ENCODE assay signal across 22 cellular contexts in the genomic region with DNA sequence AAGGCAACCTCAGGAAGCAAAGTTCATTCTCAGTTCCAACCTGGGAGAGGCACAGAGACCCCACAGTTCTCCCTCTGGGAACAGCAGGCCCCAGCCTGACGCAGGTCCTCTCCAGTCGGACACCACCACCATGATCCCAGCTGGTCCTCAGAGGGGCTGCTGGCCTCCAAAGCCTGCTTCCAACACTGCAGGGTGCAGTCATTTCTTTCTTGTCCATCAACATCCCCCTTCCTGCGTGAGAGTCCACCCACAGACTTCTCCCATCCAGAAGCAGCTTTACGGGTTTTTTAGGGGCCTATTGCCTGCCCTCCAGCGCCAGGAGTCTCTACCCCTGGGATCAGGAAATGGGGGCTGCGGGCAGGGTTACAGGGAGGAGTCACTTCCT. TPM values are rescaled to one million over a fixed set of nuclear protein-coding genes. Genes with fewer than 3 reads are reported as not detected.
DNase-seq lines count a peak whose midpoint lies in the region; ATAC-seq, FAIRE-seq and TF ChIP-seq lines count a peak whose summit lies in the region.
"Had no signal": no experiment of that assay in that cellular context is flagged by ENCODE, and none has a peak within 500 bp of the region (broad histone marks: within the 10 kb centered on the region; RNA-seq: fewer than 3 reads in every experiment).

No MANE protein-coding gene starts in this region.

- H3K4ac ChIP-seq in H1 (replicated peaks; ENCODE audit: insufficient read length, low read depth, low read length) = no peak overlapping the region

- H2BK15ac ChIP-seq in H1 (ENCODE audit: low read length) = peak overlapping the region; percentile 96

- H3K27ac ChIP-seq in DND-41 (ENCODE audit: low read length) (peak overlapping the region; percentile 89), KOPT-K1 (ENCODE audit: low read depth, low read length, poor library complexity, severe bottlenecking) (peak overlapping the region; percentile 10), H1 (ENCODE audit: low read depth, low read length) (no peak overlapping the region)

- H3K27me3 ChIP-seq in DND-41 (ENCODE audit: insufficient read depth, low read length, poor library complexity) (no peaks in the 10 kb centered on the region), H1 (replicated peaks in 1 of 4; ENCODE audit: control insufficient read depth in 3 of 4, extremely low read depth in 1 of 4, insufficient read depth in 3 of 4, low read length in 3 of 4) (no peaks in the 10 kb centered on the region)

- H4K20me1 ChIP-seq in DND-41 (ENCODE audit: insufficient read depth, low read length) (no peaks in the 10 kb centered on the region), H1 (replicated peaks in 1 of 2; ENCODE audit: control insufficient read depth in 1 of 2, insufficient read depth in 2 of 2, low read length in 2 of 2) (no peaks in the 10 kb centered on the region)

- CTCF ChIA-PET in H1 (lab: Charles Lee; ENCODE audit: partially characterized antibody) = interaction anchor here (0.6 to 2.3 kb wide), 6 partner anchors 34 to 156 kb away, joined by 3 to 6 read pairs (median 4); no protein-coding TSS in a partner anchor

- no peaks in the 10 kb centered on the region for H3K9me3 ChIP-seq in DND-41 (ENCODE audit: insufficient read depth, low read length, severe bottlenecking)
- H3K9me3 ChIP-seq in KOPT-K1 (ENCODE audit: insufficient read depth, low read length, poor library complexity, severe bottlenecking) = no peaks in the 10 kb centered on the region
- no peaks in the 10 kb centered on the region for H3K9me3 ChIP-seq in H1 (ENCODE audit: insufficient read depth in 2 of 2, low read depth in 1 of 2, low read length in 1 of 2)

- peak overlapping the region; percentile 67 for H3K27ac Mint-ChIP-seq in stimulated activated effector memory CD8-positive, alpha-beta T cell treated with anti-CD3 and anti-CD28 coated beads, Interleukin-12 subunit alpha, Interleukin-12 subunit beta, amount 100 ng/mL, for 72 hours

- H2BK20ac ChIP-seq in H1 (ENCODE audit: low read length) = 0 out of 2 replicates have a peak overlapping the region, but pooled peaks have one; percentile 77

- no peaks in the 10 kb centered on the region; the same call in 1 of the 2 replicates for H3K79me1 ChIP-seq in H1 (ENCODE audit: low read depth, low read length)

- H2BK12ac ChIP-seq in H1 (ENCODE audit: low read depth, low read length) = peak overlapping the region; percentile 92; the same call in 1 of the 2 replicates

- H3K4me1 Mint-ChIP-seq in stimulated activated effector memory CD8-positive, alpha-beta T cell treated with anti-CD3 and anti-CD28 coated beads, Interleukin-12 subunit alpha, Interleukin-12 subunit beta, amount 100 ng/mL, for 72 hours = peaks cover 37% of the 10 kb centered on the region

- peak overlapping the region; percentile 7 for H4K91ac ChIP-seq in H1 (replicated peaks; ENCODE audit: insufficient read length, low read length)

- H3K4me2 ChIP-seq in DND-41 (ENCODE audit: insufficient read depth, low read length) = peak overlapping the region; percentile 58
- no peak overlapping the region for H3K4me2 ChIP-seq in H1 (ENCODE audit: insufficient read depth in 1 of 2, low read depth in 2 of 2, low read length in 2 of 2)

- no peak overlapping the region for H2BK120ac ChIP-seq in H1 (replicated peaks; ENCODE audit: low read depth, low read length)

- H4K8ac ChIP-seq in H1 (ENCODE audit: extremely low read depth, insufficient read depth, low read length) = no peak overlapping the region

- POLR2A ChIA-PET in H1 (lab: Charles Lee; ENCODE audit: partially characterized antibody) = interaction anchor here (1.6 kb wide), 1 partner anchor 29 kb away, joined by 7 read pairs; the partner anchor contains the start of gene TNRC6C

- FAIRE-seq in H1 (lab: Jason Lieb, UNC) = no peak
- FAIRE-seq: GM19239, HTR-8/SVneo had no signal

- TF ChIP-seq EP300 in H1 (IDR thresholded peaks at IDR 0.05; ENCODE audit: borderline replicate concordance in 1 of 2, low read depth in 2 of 2, low read length in 2 of 2) = no peak

- no peak overlapping the region for H3K4me3 Mint-ChIP-seq in stimulated activated effector memory CD8-positive, alpha-beta T cell treated with anti-CD3 and anti-CD28 coated beads, Interleukin-12 subunit alpha, Interleukin-12 subunit beta, amount 100 ng/mL, for 72 hours

- H3K36me3 ChIP-seq in DND-41 (ENCODE audit: insufficient read depth, low read length) (no peaks in the 10 kb centered on the region), KOPT-K1 (ENCODE audit: insufficient read depth, low read length) (no peaks in the 10 kb centered on the region), H1 (ENCODE audit: control insufficient read depth in 2 of 4, insufficient read depth in 4 of 4, low read length in 3 of 4) (no peaks in the 10 kb centered on the region)

- H3K36me3 Mint-ChIP-seq in stimulated activated effector memory CD8-positive, alpha-beta T cell treated with anti-CD3 and anti-CD28 coated beads, Interleukin-12 subunit alpha, Interleukin-12 subunit beta, amount 100 ng/mL, for 72 hours = no peaks in the 10 kb centered on the region
- H3K36me3 Mint-ChIP-seq: CD8-positive, alpha-beta memory T cell had no signal

- TF ChIP-seq POLR2A in H1 (IDR thresholded peaks at IDR 0.05; ENCODE audit: control extremely low read depth in 1 of 2, low read depth in 2 of 2, low read length in 2 of 2) = no peak

- no peak for TF ChIP-seq RAD21 in H1 (IDR thresholded peaks at IDR 0.05 in 1 of 2, conservative IDR thresholded peaks at IDR 0.05 in 1 of 2; ENCODE audit: low read depth in 2 of 2, low read length in 2 of 2)

- DNase-seq in DND-41 (peak; percentile 56), H1 (ENCODE audit: low read depth in 1 of 2, low spot score in 2 of 2) (no peak), NCI-H187 (lab: John Stamatoyannopoulos, UW) (no peak), NCI-H187 treated with DMSO at 0.1 percent for 48 hours (lab: John Stamatoyannopoulos, UW) (no peak), KG1 (lab: John Stamatoyannopoulos, UW) (no peak)
- no peak for DNase-seq in stimulated activated effector memory CD8-positive, alpha-beta T cell treated with anti-CD3 and anti-CD28 coated beads, Interleukin-12 subunit alpha, Interleukin-12 subunit beta, amount 100 ng/mL, for 72 hours (ENCODE audit: low spot score in 2 of 2)
- DNase-seq: Calu3; CD8-positive, alpha-beta memory T cell; DMS153; GF-D8; GOT3; NCI-H1092 treated with DMSO at 0.1 percent for 48 hours; NCI-H2081 treated with DMSO at 0.1 percent for 48 hours; NCI-H2171 treated with DMSO at 0.1 percent for 48 hours; NCI-H446; NCI-H526 treated with DMSO at 0.1 percent for 48 hours; PC-3; SHP77 had no signal

- 0 out of 2 replicates have a peak overlapping the region, but pooled peaks have one; percentile 35 for H2BK5ac ChIP-seq in H1 (ENCODE audit: low read depth, low read length)

- H3K4me3 ChIP-seq in DND-41 (ENCODE audit: low read depth in 1 of 2, low read length in 2 of 2) = peak overlapping the region in 1 of 2 experiments; percentile 10; a peak in 2 of 4 replicates
- no peak overlapping the region for H3K4me3 ChIP-seq in H1 (ENCODE audit: extremely low read depth in 1 of 4, insufficient read depth in 2 of 4, low read depth in 3 of 4, low read length in 4 of 4)

- H2AK5ac ChIP-seq in H1 (ENCODE audit: low read depth, low read length) = peak overlapping the region; percentile 67; the same call in 1 of the 2 replicates

- H2AFZ ChIP-seq in DND-41 (ENCODE audit: low read depth, low read length) (no peak overlapping the region), H1 (ENCODE audit: low read length) (no peak overlapping the region)

- no peak overlapping the region for H3K14ac ChIP-seq in H1 (ENCODE audit: insufficient read length)

- TF ChIP-seq CTCF in DND-41 (IDR thresholded peaks at IDR 0.05; ENCODE audit: borderline replicate concordance, extremely low read depth, low read length, poor library complexity, severe bottlenecking) (no peak), H1 (IDR thresholded peaks at IDR 0.05; ENCODE audit: control extremely low read depth in 1 of 3, insufficient read depth in 1 of 3, low read depth in 1 of 3, low read length in 3 of 3) (no peak)

- no peaks in the 10 kb centered on the region for H3K9me3 Mint-ChIP-seq in stimulated activated effector memory CD8-positive, alpha-beta T cell treated with anti-CD3 and anti-CD28 coated beads, Interleukin-12 subunit alpha, Interleukin-12 subunit beta, amount 100 ng/mL, for 72 hours
- H3K9me3 Mint-ChIP-seq: CD8-positive, alpha-beta memory T cell had no signal

- WGBS in H1 (ENCODE audit: extremely low coverage in 1 of 2, insufficient coverage in 1 of 2, insufficient read length in 1 of 2, insufficient replicate concordance in 2 of 2, low coverage in 1 of 2, low lambda C conversion rate in 2 of 2, missing lambda C conversion rate in 1 of 2), 2 experiments = 90% methylated on average over 6 of the region's 6 CpGs; no CpG with 5 or more reads in 1 of the 2 experiments

- peak; percentile 38 for ATAC-seq in DND-41 (ENCODE audit: insufficient read depth, low read depth)
- ATAC-seq in stimulated activated effector memory CD8-positive, alpha-beta T cell treated with anti-CD3 and anti-CD28 coated beads, Interleukin-12 subunit alpha, Interleukin-12 subunit beta, amount 100 ng/mL, for 72 hours = no peak
- ATAC-seq: HCT116, PC-3 had no signal

- H3K79me2 ChIP-seq in DND-41 (ENCODE audit: insufficient read depth, low read length) = no peaks in the 10 kb centered on the region
- no peaks in the 10 kb centered on the region for H3K79me2 ChIP-seq in H1 (ENCODE audit: control insufficient read depth in 1 of 2, insufficient read depth in 2 of 2, low read length in 2 of 2)

- no peak overlapping the region for H3K56ac ChIP-seq in H1 (replicated peaks; ENCODE audit: insufficient read length, low read depth, low read length)

- H4K5ac ChIP-seq in H1 (ENCODE audit: insufficient read length, low read depth, low read length) = no peak overlapping the region

- no peak overlapping the region for H3K18ac ChIP-seq in H1 (ENCODE audit: extremely low read depth, low read length)

- peak overlapping the region; percentile 19 for H3K9ac ChIP-seq in DND-41 (ENCODE audit: low read depth, low read length)
- H3K9ac ChIP-seq in H1 (replicated peaks in 1 of 4; ENCODE audit: extremely low read depth in 1 of 4, low read depth in 3 of 4, low read length in 3 of 4) = no peak overlapping the region

- H3K23ac ChIP-seq in H1 (ENCODE audit: insufficient read length) = no peak overlapping the region

- peaks cover 41% of the 10 kb centered on the region for H3K4me1 ChIP-seq in DND-41 (ENCODE audit: insufficient read depth, low read length)
- H3K4me1 ChIP-seq in H1 (replicated peaks in 1 of 4; ENCODE audit: control insufficient read depth in 3 of 4, insufficient read depth in 4 of 4, low read length in 3 of 4) = peaks cover 11 to 36% (median 27%) of the 10 kb centered on the region in 4 experiments

- no peaks in the 10 kb centered on the region; the same call in 1 of the 2 replicates for H3K23me2 ChIP-seq in H1 (ENCODE audit: low read depth, low read length)

RNA-seq across cellular contexts. Expression of gene TNRC6C, which starts 29.3 kb away (rescaled TPM):
- 28.9 and 30.5 TPM in 2 replicates for total RNA-seq in H1 (2021; fragmentation: NEBNext Ultra II Directional; extraction: Animal tissue kit (Norgen Biotek cat#: 25700))
- 2.8 and 3.9 TPM in 2 replicates for polyA plus RNA-seq in H1 (2011; rRNA removed)
- polyA plus RNA-seq in H1 (2011; cell fraction: cytosol; rRNA removed) = 3.3 TPM
- 14.5 TPM for polyA plus RNA-seq in H1 (2011; cell fraction: nucleus; rRNA removed)
- 10.1 to 14.3 TPM (median 11.3 TPM) in 4 replicates for polyA plus RNA-seq in H1 (2012, experiment 1 of 2)
- 2.1 TPM for polyA plus RNA-seq in H1 (2012, experiment 2 of 2)
- 10.5 TPM for polyA plus RNA-seq in H1 (2013, experiment 1 of 2)
- polyA plus RNA-seq in H1 (2013, experiment 2 of 2) = 8.7 TPM
- 16.1 and 18.7 TPM in 2 replicates for polyA minus RNA-seq in H1 (2011; rRNA and poly(A)+ RNA removed)
- polyA minus RNA-seq in H1 (2011; cell fraction: cytosol; rRNA and poly(A)+ RNA removed) = 11.5 TPM
- 19.7 TPM for polyA minus RNA-seq in H1 (2011; cell fraction: nucleus; rRNA and poly(A)+ RNA removed)
